Comparison of ENCODE assay signal across 29 cellular contexts in genomic region chr20:9413001-9413400, GRCh38.
"Had no signal": no experiment of that assay in that cellular context is flagged by ENCODE, and none has a peak within 500 bp of the region (broad histone marks: within the 10 kb centered on the region; RNA-seq: fewer than 3 reads in every experiment).

No MANE protein-coding gene starts in this region.

- H3K27ac ChIP-seq: adrenal gland, ascending aorta, body of pancreas, brain microvascular endothelial cell, breast epithelium, cardiac muscle cell had no signal

- H3K27me3 ChIP-seq: adrenal gland, ascending aorta, body of pancreas, brain microvascular endothelial cell, breast epithelium, cardiac muscle cell had no signal

- H3K4me3 ChIP-seq: adrenal gland, ascending aorta, body of pancreas, breast epithelium, cardiac muscle cell had no signal

- DNase-seq: activated effector memory CD4-positive, alpha-beta T cell treated with anti-CD3 and anti-CD28 coated beads, Interleukin-2, amount 50 U/mL, for 16 hours; activated effector memory CD4-positive, alpha-beta T cell treated with Interleukin-2 at 50 U/mL for 16 hours; activated gamma-delta T cell; activated naive CD4-positive, alpha-beta T cell; activated naive CD4-positive, alpha-beta T cell treated with anti-CD3 and anti-CD28 coated beads for 36 hours; activated naive CD4-positive, alpha-beta T cell treated with anti-CD3 and anti-CD28 coated beads, Interleukin-2, amount 10 ng/mL, durations not matched to agents 7 days and 5 days; activated naive CD4-positive, alpha-beta T cell treated with anti-CD3 and anti-CD28 coated beads, Interleukin-2, amount 50 U/mL, for 16 hours; activated naive CD4-positive, alpha-beta T cell treated with Interleukin-2 at 50 U/mL for 16 hours; activated naive CD8-positive, alpha-beta T cell treated with anti-CD3 and anti-CD28 coated beads for 36 hours; activated naive CD8-positive, alpha-beta T cell treated with anti-CD3 and anti-CD28 coated beads, Interleukin-2, amount 10 ng/mL, durations not matched to agents 7 days and 5 days; activated naive CD8-positive, alpha-beta T cell treated with anti-CD3 and anti-CD28 coated beads, Interleukin-2, amount 50 U/mL, for 24 hours; activated T-cell treated with anti-CD3 and anti-CD28 coated beads, Interleukin-2, amount 50 U/mL, for 1 hour; activated T-cell treated with anti-CD3 and anti-CD28 coated beads, Interleukin-2, amount 50 U/mL, for 24 hours; activated T-cell treated with anti-CD3 and anti-CD28 coated beads, Interleukin-2, amount 50 U/mL, for 4 hours; activated T-cell treated with anti-CD3 and anti-CD28 coated beads, Interleukin-2, amount 50 U/mL, for 48 hours; activated T-cell treated with anti-CD3 and anti-CD28 coated beads, Interleukin-2, amount 50 U/mL, for 72 hours; adrenal gland; amniotic stem cell; amygdala; anterior cingulate cortex; aorta; body of pancreas; brain microvascular endothelial cell; caudate nucleus; central memory CD4-positive, alpha-beta T cell; cerebellar nuclear complex had no signal

- H3K9me3 ChIP-seq: adrenal gland, ascending aorta, body of pancreas, breast epithelium had no signal

- H3K36me3 ChIP-seq: adrenal gland, ascending aorta, brain microvascular endothelial cell, breast epithelium had no signal

- H3K4me1 ChIP-seq: adrenal gland, body of pancreas, breast epithelium had no signal
